Comparison of ENCODE assay signal across 9 cellular contexts in genomic region chr16:27242398-27242797, GRCh38. TPM values are rescaled to one million over a fixed set of nuclear protein-coding genes. Genes with fewer than 3 reads are reported as not detected.
DNase-seq lines count a peak whose midpoint lies in the region; ATAC-seq and TF ChIP-seq lines count a peak whose summit lies in the region.
"Had no signal": no experiment of that assay in that cellular context is flagged by ENCODE, and none has a peak within 500 bp of the region (broad histone marks: within the 10 kb centered on the region; RNA-seq: fewer than 3 reads in every experiment).

No MANE protein-coding gene starts in this region.

- peaks cover 25% of the 10 kb centered on the region for H3K4me1 ChIP-seq in CD4-positive, CD25-positive, alpha-beta regulatory T cell (ENCODE audit: control insufficient read depth, insufficient read depth, low read length, poor library complexity, severe bottlenecking)
- H3K4me1 ChIP-seq in esophagus (ENCODE audit: control insufficient read depth in 2 of 2, insufficient read depth in 2 of 2, low read length in 1 of 2) (peaks cover 5 to 21% of the 10 kb centered on the region in 2 donors), sigmoid colon (peaks cover 0 to 75% (median 64%) of the 10 kb centered on the region in 4 donors)

- 74 to 76% methylated on average over 2 of the region's 2 CpGs for WGBS in esophagus, 2 donors
- WGBS in sigmoid colon, 2 donors, result 23 to 67% methylated on average over 2 of the region's 2 CpGs

- peak overlapping the region in 2 of 3 donors; percentile 79 to 89 for H3K27ac Mint-ChIP-seq in CD4-positive, CD25-positive, alpha-beta regulatory T cell
- peak overlapping the region; percentile 97 to 99 for H3K27ac Mint-ChIP-seq in T-cell

- TF ChIP-seq POLR2A in sigmoid colon (IDR thresholded peaks at IDR 0.05), result no peak

- H3K4me1 Mint-ChIP-seq in CD4-positive, CD25-positive, alpha-beta regulatory T cell, result peaks cover 32 to 93% (median 54%) of the 10 kb centered on the region in 4 donors
- peaks cover 66 to 89% (median 87%) of the 10 kb centered on the region in 3 donors for H3K4me1 Mint-ChIP-seq in T-cell

- POLR2A ChIA-PET in T-cell (lab: Charles Lee), result no interaction called here

- peaks cover 0 to 2% (median 0%) of the 10 kb centered on the region in 7 donors for H3K9me3 Mint-ChIP-seq in CD4-positive, CD25-positive, alpha-beta regulatory T cell
- no peaks in the 10 kb centered on the region for H3K9me3 Mint-ChIP-seq in T-cell

- no peak for TF ChIP-seq CTCF in sigmoid colon (IDR thresholded peaks at IDR 0.05)

- DNase-seq in CD4-positive, CD25-positive, alpha-beta regulatory T cell, result no peak
- DNase-seq in T-cell (no peak), sigmoid colon (peak; percentile 24), NCI-H82 (lab: John Stamatoyannopoulos, UW) (no peak), G401 (ENCODE audit: low spot score) (no peak), GM19238 (ENCODE audit: insufficient read length, low spot score) (no peak)
- DNase-seq: NCI-H524 treated with DMSO at 0.1 percent for 48 hours had no signal

- H3K36me3 Mint-ChIP-seq in CD4-positive, CD25-positive, alpha-beta regulatory T cell, result peaks cover 22% of the 10 kb centered on the region
- H3K36me3 Mint-ChIP-seq in T-cell, result peaks cover 28% of the 10 kb centered on the region

- CTCF ChIA-PET in T-cell (lab: Charles Lee), result interaction anchor here in 1 of 2 donors (0.8 kb wide), 1 partner anchor 78 kb away, joined by 4 read pairs; no protein-coding TSS in a partner anchor

- in situ Hi-C loops in G401 (cut with HindIII; ENCODE audit: low sequenced_read_pairs), result no loop called here

- TF ChIP-seq EP300 in sigmoid colon (IDR thresholded peaks at IDR 0.05), result no peak

- no peak for ATAC-seq in CD4-positive, CD25-positive, alpha-beta regulatory T cell (ENCODE audit: low read depth in 2 of 2)
- no peak for ATAC-seq in T-cell (replicated peaks in 1 of 4)
- no peak for ATAC-seq in HG02642 (IDR thresholded peaks at IDR 0.05; ENCODE audit: poor library complexity, unreplicated experiment)

- H3K27ac ChIP-seq in CD4-positive, CD25-positive, alpha-beta regulatory T cell (ENCODE audit: insufficient read depth, low read length, poor library complexity, severe bottlenecking), result no peak overlapping the region
- H3K27ac ChIP-seq in esophagus (ENCODE audit: low read depth in 2 of 2, low read length in 1 of 2) (peak overlapping the region; percentile 54 to 69), sigmoid colon (peak overlapping the region; percentile 75 to 86 (median 84))

- H3K27me3 Mint-ChIP-seq in CD4-positive, CD25-positive, alpha-beta regulatory T cell, result no peaks in the 10 kb centered on the region
- H3K27me3 Mint-ChIP-seq in T-cell, result no peaks in the 10 kb centered on the region

- intact Hi-C loops in sigmoid colon (cut with DNase I), result loop anchor here (2.0 to 5.0 kb wide), 2 partner anchors 72 to 95 kb away; no protein-coding TSS in a partner anchor

- no peak overlapping the region for H3K4me3 ChIP-seq in CD4-positive, CD25-positive, alpha-beta regulatory T cell (ENCODE audit: low read depth, low read length)
- no peak overlapping the region for H3K4me3 ChIP-seq in esophagus (ENCODE audit: low read depth in 1 of 2, low read length in 2 of 2)
- peak overlapping the region in 3 of 4 donors; percentile 24 to 39 (median 29) for H3K4me3 ChIP-seq in sigmoid colon

- H3K4me3 Mint-ChIP-seq in CD4-positive, CD25-positive, alpha-beta regulatory T cell, result peak overlapping the region; percentile 15 to 78 (median 63)
- peak overlapping the region; percentile 32 to 65 (median 56) for H3K4me3 Mint-ChIP-seq in T-cell

- H3K9me3 ChIP-seq in CD4-positive, CD25-positive, alpha-beta regulatory T cell (ENCODE audit: control insufficient read depth in 2 of 2, low read length in 2 of 2), result no peaks in the 10 kb centered on the region
- no peaks in the 10 kb centered on the region for H3K9me3 ChIP-seq in esophagus (ENCODE audit: control insufficient read depth in 2 of 2, insufficient read depth in 1 of 2, low read depth in 1 of 2, low read length in 1 of 2)
- H3K9me3 ChIP-seq in sigmoid colon, result no peaks in the 10 kb centered on the region

- no peaks in the 10 kb centered on the region for H3K27me3 ChIP-seq in CD4-positive, CD25-positive, alpha-beta regulatory T cell (ENCODE audit: control insufficient read depth, insufficient read depth, low read length)
- H3K27me3 ChIP-seq in esophagus (ENCODE audit: control insufficient read depth in 1 of 2, insufficient read depth in 2 of 2, low read length in 2 of 2) (no peaks in the 10 kb centered on the region), sigmoid colon (no peaks in the 10 kb centered on the region)

- H3K36me3 ChIP-seq in CD4-positive, CD25-positive, alpha-beta regulatory T cell (ENCODE audit: control insufficient read depth, insufficient read depth, low read length), result no peaks in the 10 kb centered on the region
- H3K36me3 ChIP-seq in esophagus (ENCODE audit: control insufficient read depth in 2 of 2, insufficient read depth in 2 of 2, low read length in 1 of 2) (no peaks in the 10 kb centered on the region), sigmoid colon (no peaks in the 10 kb centered on the region)

RNA-seq across cellular contexts. Expression of gene NSMCE1, which starts 26.2 kb away (rescaled TPM):
- total RNA-seq in CD4-positive, CD25-positive, alpha-beta regulatory T cell, result 40.0 TPM
- polyA plus RNA-seq in CD4-positive, CD25-positive, alpha-beta regulatory T cell, result 100 to 1,000 TPM; 128 to 156 (median 138) TPM
- total RNA-seq in T-cell, result 10 to 100 TPM; 53.5 to 83.2 (median 73.9) TPM
- polyA plus RNA-seq in esophagus, result 10 to 100 TPM; 29.0 to 47.1 TPM
- total RNA-seq in sigmoid colon, result 10 to 100 TPM; 32.5 to 51.0 (median 45.1) TPM
- 10 to 100 TPM; 54.7 to 65.2 (median 64.2) TPM for polyA plus RNA-seq in sigmoid colon
- total RNA-seq in G401 (2014; rRNA removed; shearing (Covaris generic)), result 16.1 and 32.5 TPM in 2 replicates

RNA-seq across cellular contexts. Expression of gene KDM8, which starts 39.1 kb away (rescaled TPM):
- 14.7 TPM for total RNA-seq in CD4-positive, CD25-positive, alpha-beta regulatory T cell
- 1 to 10 TPM; 2.8 to 8.8 (median 4.3) TPM for polyA plus RNA-seq in CD4-positive, CD25-positive, alpha-beta regulatory T cell
- 10 to 100 TPM; 13.4 to 25.6 (median 23.5) TPM for total RNA-seq in T-cell
- polyA plus RNA-seq in esophagus, result 1 to 10 TPM; 2.6 to 3.7 TPM
- 1 to 10 TPM; 2.5 to 6.8 (median 3.7) TPM for total RNA-seq in sigmoid colon
- polyA plus RNA-seq in sigmoid colon, result 1 to 10 TPM; 5.1 to 5.4 (median 5.4) TPM
- total RNA-seq in G401 (2014; rRNA removed; shearing (Covaris generic)), result 7.4 and 11.5 TPM in 2 replicates

Comparison
In these comparisons a context has a peak if more than half of its experiments do, and no peak if none do; other contexts are left out.
1. H3K4me3 ChIP-seq: peak in sigmoid colon (3 of 4); none in CD4-positive, CD25-positive, alpha-beta regulatory T cell (single experiment) and esophagus (0 of 2).